Comparison of ENCODE assay signal across 11 cellular contexts in the genomic region with DNA sequence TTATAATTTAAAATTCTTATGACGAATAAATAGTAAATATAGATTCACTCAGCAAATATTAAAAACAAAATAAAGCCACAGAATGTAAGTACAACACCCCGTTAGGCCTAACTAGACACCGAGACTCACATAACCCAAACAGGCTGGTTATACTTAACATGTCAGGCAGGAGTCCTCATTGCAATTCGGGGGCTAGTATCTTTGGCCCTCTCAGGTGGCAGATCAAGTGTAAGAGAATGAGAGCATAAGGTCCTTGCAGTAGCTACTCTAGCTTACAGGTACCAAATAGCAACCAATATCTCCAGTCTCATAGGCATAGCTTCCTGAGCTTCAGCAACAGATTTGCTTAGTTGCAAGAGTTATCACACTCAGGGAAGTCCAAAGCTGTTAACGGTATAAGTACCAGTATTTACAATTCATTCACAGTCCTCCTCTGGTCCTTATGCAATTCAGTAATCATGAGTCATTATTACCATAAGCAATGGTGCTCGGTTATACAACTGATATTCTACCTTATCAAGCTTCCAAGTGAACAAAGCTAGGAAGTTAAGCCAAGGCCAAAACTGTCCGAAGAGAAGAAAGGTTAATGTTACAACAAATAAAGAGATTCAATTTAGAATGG. TPM values are rescaled to one million over a fixed set of nuclear protein-coding genes. Genes with fewer than 3 reads are reported as not detected.
DNase-seq lines count a peak whose midpoint lies in the region; ATAC-seq, FAIRE-seq and TF ChIP-seq lines count a peak whose summit lies in the region.
"Had no signal": no experiment of that assay in that cellular context is flagged by ENCODE, and none has a peak within 500 bp of the region (broad histone marks: within the 10 kb centered on the region; RNA-seq: fewer than 3 reads in every experiment).

No MANE protein-coding gene starts in this region.

- H3K27me3 ChIP-seq in small intestine (ENCODE audit: control insufficient read depth in 2 of 2, insufficient read depth in 2 of 2, low read length in 2 of 2) = no peaks in the 10 kb centered on the region
- H3K27me3 ChIP-seq in brain microvascular endothelial cell (replicated peaks) = no peaks in the 10 kb centered on the region
- no peaks in the 10 kb centered on the region for H3K27me3 ChIP-seq in dorsolateral prefrontal cortex

- peaks cover 65% of the 10 kb centered on the region for H3K4me1 Mint-ChIP-seq in HFFc6 (ENCODE audit: low read depth)
- peaks cover 28% of the 10 kb centered on the region for H3K4me1 Mint-ChIP-seq in activated T-helper 17 cell treated with anti-CD3 and anti-CD28 coated beads, Interleukin-2, amount 50 U/mL, for 72 hours

- H3K36me3 ChIP-seq in small intestine (ENCODE audit: control insufficient read depth in 2 of 2, insufficient read depth in 2 of 2, low read length in 2 of 2) = no peaks in the 10 kb centered on the region
- H3K36me3 ChIP-seq in brain microvascular endothelial cell (replicated peaks) = no peaks in the 10 kb centered on the region
- H3K36me3 ChIP-seq: prostate gland had no signal

- H3K9me3 Mint-ChIP-seq in HFFc6 = peaks cover 23% of the 10 kb centered on the region
- no peaks in the 10 kb centered on the region for H3K9me3 Mint-ChIP-seq in activated T-helper 17 cell treated with anti-CD3 and anti-CD28 coated beads, Interleukin-2, amount 50 U/mL, for 72 hours

- peaks cover 42% of the 10 kb centered on the region for H3K36me3 Mint-ChIP-seq in HFFc6 (ENCODE audit: low read depth)
- peaks cover 33% of the 10 kb centered on the region for H3K36me3 Mint-ChIP-seq in activated T-helper 17 cell treated with anti-CD3 and anti-CD28 coated beads, Interleukin-2, amount 50 U/mL, for 72 hours (ENCODE audit: low read depth)

- no peaks in the 10 kb centered on the region; the same call in 1 of the 2 replicates for H3K27me3 Mint-ChIP-seq in HFFc6 (ENCODE audit: insufficient read depth)
- no peaks in the 10 kb centered on the region for H3K27me3 Mint-ChIP-seq in activated T-helper 17 cell treated with anti-CD3 and anti-CD28 coated beads, Interleukin-2, amount 50 U/mL, for 72 hours

- peaks cover 0 to 2% of the 10 kb centered on the region in 2 donors for H3K4me1 ChIP-seq in small intestine (ENCODE audit: control insufficient read depth in 2 of 2, insufficient read depth in 1 of 2, low read depth in 1 of 2, low read length in 1 of 2)
- H3K4me1 ChIP-seq: prostate gland had no signal

- WGBS in small intestine, 3 donors = 60 to 65% (median 63%) methylated on average over 7 of the region's 7 CpGs

- H3K27ac Mint-ChIP-seq in HFFc6 = peak overlapping the region; percentile 32
- no peak overlapping the region for H3K27ac Mint-ChIP-seq in activated T-helper 17 cell treated with anti-CD3 and anti-CD28 coated beads, Interleukin-2, amount 50 U/mL, for 72 hours

- TF ChIP-seq CTCF in HFFc6 (IDR thresholded peaks at IDR 0.05) (no peak), brain microvascular endothelial cell (IDR thresholded peaks at IDR 0.05; ENCODE audit: low read depth, low read length, missing control alignments) (no peak), dorsolateral prefrontal cortex (IDR thresholded peaks at IDR 0.05 in 54 of 56, conservative IDR thresholded peaks at IDR 0.05 in 2 of 56; ENCODE audit: low read depth in 1 of 56, partially characterized antibody in 56 of 56) (no peak)

- H3K4me3 ChIP-seq in small intestine (ENCODE audit: low read depth in 1 of 2, low read length in 2 of 2) (no peak overlapping the region), brain microvascular endothelial cell (ENCODE audit: low read depth, low read length) (no peak overlapping the region), dorsolateral prefrontal cortex (no peak overlapping the region)
- H3K4me3 ChIP-seq: prostate gland had no signal

- in situ Hi-C loops in brain microvascular endothelial cell (cut with HindIII; ENCODE audit: low pct_ligation_motif_present, low sequenced_read_pairs) = no loop called here

- intact Hi-C loops in left cardiac atrium (cut with DNase I) (no loop called here), dorsolateral prefrontal cortex (cut with DNase I) (no loop called here)

- H3K27ac ChIP-seq in small intestine (ENCODE audit: low read depth in 1 of 2, low read length in 1 of 2) (peak overlapping the region in 1 of 2 donors; percentile 6), brain microvascular endothelial cell (no peak overlapping the region), dorsolateral prefrontal cortex (no peak overlapping the region)
- H3K27ac ChIP-seq: prostate gland had no signal

- no peaks in the 10 kb centered on the region for H3K9me3 ChIP-seq in small intestine (ENCODE audit: control insufficient read depth, low read depth)
- H3K9me3 ChIP-seq: prostate gland had no signal

- no peak overlapping the region for H3K4me3 Mint-ChIP-seq in HFFc6
- peak overlapping the region; percentile 55 for H3K4me3 Mint-ChIP-seq in activated T-helper 17 cell treated with anti-CD3 and anti-CD28 coated beads, Interleukin-2, amount 50 U/mL, for 72 hours

- no peak for FAIRE-seq in small intestine (lab: Jason Lieb, UNC)

- ATAC-seq in activated T-helper 17 cell treated with anti-CD3 and anti-CD28 coated beads, Interleukin-2, amount 50 U/mL, for 72 hours (replicated peaks) = no peak
- ATAC-seq in left cardiac atrium (peak; percentile 68 to 92), GM18858 (IDR thresholded peaks at IDR 0.05; ENCODE audit: unreplicated experiment) (no peak)

- DNase-seq in HFFc6 = no peak
- no peak for DNase-seq in left cardiac atrium
- DNase-seq in small intestine = peak; percentile 84
- no peak for DNase-seq in brain microvascular endothelial cell
- no peak for DNase-seq in nucleus accumbens (lab: John Stamatoyannopoulos, UW)
- DNase-seq in dorsolateral prefrontal cortex = no peak
- DNase-seq: caudate nucleus, NCI-H1105 had no signal

RNA-seq across cellular contexts. Expression of a gene that starts 20.1 kb away (rescaled TPM):
- 10 to 100 TPM; 22.4 to 36.3 (median 31.2) TPM for total RNA-seq in HFFc6 (2021; fragmentation: NEBNext Ultra II Directional; extraction: Animal tissue kit (Norgen Biotek cat#: 25700))
- total RNA-seq in activated T-helper 17 cell treated with anti-CD3 and anti-CD28 coated beads, Interleukin-2, amount 50 U/mL, for 72 hours = 10 to 100 TPM; 20.7 to 23.7 TPM
- total RNA-seq in left cardiac atrium (10 to 100 TPM; 14.2 to 24.7 TPM), dorsolateral prefrontal cortex (10 to 100 TPM; 34.5 to 90.2 (median 58.2) TPM)
- polyA plus RNA-seq in small intestine = 1 to 10 TPM; 4.2 to 9.3 (median 7.6) TPM

Comparison
In these comparisons a context has a peak if more than half of its experiments do, and no peak if none do; other contexts are left out.
1. ATAC-seq: peak in left cardiac atrium (2 of 2); none in activated T-helper 17 cell treated with anti-CD3 and anti-CD28 coated beads, Interleukin-2, amount 50 U/mL, for 72 hours (single experiment) and GM18858 (single experiment).